Comparison of ENCODE assay signal across 1 cellular context in genomic region chr5:147234098-147234824, GRCh38.
TF ChIP-seq lines count a peak whose summit lies in the region.

No MANE protein-coding gene starts in this region.

TF ChIP-seq in GM23338, 12 proteins besides CTCF, POLR2A, EP300 and RAD21 (continued from another document):
- TF ChIP-seq ETS1 (IDR thresholded peaks at IDR 0.05) (no peak), EZH2phosphoT487 (IDR thresholded peaks at IDR 0.05; ENCODE audit: unreplicated experiment) (no peak), JUNB (IDR thresholded peaks at IDR 0.05; ENCODE audit: unreplicated experiment) (no peak), EZH2 (IDR thresholded peaks at IDR 0.05; ENCODE audit: low read depth, unreplicated experiment) (no peak), NANOG (IDR thresholded peaks at IDR 0.05; ENCODE audit: borderline replicate concordance) (no peak), STAT1 (IDR thresholded peaks at IDR 0.05; ENCODE audit: unreplicated experiment) (no peak), ZNF114 (CRISPR knock-in tag; IDR thresholded peaks at IDR 0.05) (no peak)
- TF ChIP-seq, protein P1, sequence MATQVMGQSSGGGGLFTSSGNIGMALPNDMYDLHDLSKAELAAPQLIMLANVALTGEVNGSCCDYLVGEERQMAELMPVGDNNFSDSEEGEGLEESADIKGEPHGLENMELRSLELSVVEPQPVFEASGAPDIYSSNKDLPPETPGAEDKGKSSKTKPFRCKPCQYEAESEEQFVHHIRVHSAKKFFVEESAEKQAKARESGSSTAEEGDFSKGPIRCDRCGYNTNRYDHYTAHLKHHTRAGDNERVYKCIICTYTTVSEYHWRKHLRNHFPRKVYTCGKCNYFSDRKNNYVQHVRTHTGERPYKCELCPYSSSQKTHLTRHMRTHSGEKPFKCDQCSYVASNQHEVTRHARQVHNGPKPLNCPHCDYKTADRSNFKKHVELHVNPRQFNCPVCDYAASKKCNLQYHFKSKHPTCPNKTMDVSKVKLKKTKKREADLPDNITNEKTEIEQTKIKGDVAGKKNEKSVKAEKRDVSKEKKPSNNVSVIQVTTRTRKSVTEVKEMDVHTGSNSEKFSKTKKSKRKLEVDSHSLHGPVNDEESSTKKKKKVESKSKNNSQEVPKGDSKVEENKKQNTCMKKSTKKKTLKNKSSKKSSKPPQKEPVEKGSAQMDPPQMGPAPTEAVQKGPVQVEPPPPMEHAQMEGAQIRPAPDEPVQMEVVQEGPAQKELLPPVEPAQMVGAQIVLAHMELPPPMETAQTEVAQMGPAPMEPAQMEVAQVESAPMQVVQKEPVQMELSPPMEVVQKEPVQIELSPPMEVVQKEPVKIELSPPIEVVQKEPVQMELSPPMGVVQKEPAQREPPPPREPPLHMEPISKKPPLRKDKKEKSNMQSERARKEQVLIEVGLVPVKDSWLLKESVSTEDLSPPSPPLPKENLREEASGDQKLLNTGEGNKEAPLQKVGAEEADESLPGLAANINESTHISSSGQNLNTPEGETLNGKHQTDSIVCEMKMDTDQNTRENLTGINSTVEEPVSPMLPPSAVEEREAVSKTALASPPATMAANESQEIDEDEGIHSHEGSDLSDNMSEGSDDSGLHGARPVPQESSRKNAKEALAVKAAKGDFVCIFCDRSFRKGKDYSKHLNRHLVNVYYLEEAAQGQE (IDR thresholded peaks at IDR 0.05; ENCODE audit: unreplicated experiment) = no peak
